In genomic region chr12:94134226-94134795, GRCh38 we compare ENCODE assay signal across 8 cellular contexts. TPM values are rescaled to one million over a fixed set of nuclear protein-coding genes. Genes with fewer than 3 reads are reported as not detected.
DNase-seq lines count a peak whose midpoint lies in the region; ATAC-seq, FAIRE-seq and TF ChIP-seq lines count a peak whose summit lies in the region.

No MANE protein-coding gene starts in this region.

- no peak for TF ChIP-seq EP300 in esophagus muscularis mucosa (IDR thresholded peaks at IDR 0.05)

- peak overlapping the region; percentile 41; the same call in 1 of the 2 replicates for H3K4me2 ChIP-seq in DND-41 (ENCODE audit: insufficient read depth, low read length)

- TF ChIP-seq CTCF in DND-41 (IDR thresholded peaks at IDR 0.05; ENCODE audit: borderline replicate concordance, extremely low read depth, low read length, poor library complexity, severe bottlenecking) (peak; percentile 78), esophagus muscularis mucosa (IDR thresholded peaks at IDR 0.05) (peak; percentile 68 to 81 (median 75)), nephron progenitor cell (IDR thresholded peaks at IDR 0.05) (peak; percentile 86)

- no peaks in the 10 kb centered on the region for H3K36me3 ChIP-seq in DND-41 (ENCODE audit: insufficient read depth, low read length)
- no peaks in the 10 kb centered on the region for H3K36me3 ChIP-seq in esophagus muscularis mucosa

- ATAC-seq in DND-41 (ENCODE audit: insufficient read depth, low read depth) (peak; percentile 95), GM21576 (IDR thresholded peaks at IDR 0.05; ENCODE audit: unreplicated experiment) (peak; percentile 81), HG03039 (IDR thresholded peaks at IDR 0.05; ENCODE audit: unreplicated experiment) (no peak)

- no peaks in the 10 kb centered on the region for H3K9me3 ChIP-seq in DND-41 (ENCODE audit: insufficient read depth, low read length, severe bottlenecking)
- H3K9me3 ChIP-seq in esophagus muscularis mucosa = no peaks in the 10 kb centered on the region

- no peaks in the 10 kb centered on the region for H3K4me1 Mint-ChIP-seq in nephron progenitor cell

- no peak overlapping the region for H3K4me3 Mint-ChIP-seq in nephron progenitor cell

- H3K36me3 Mint-ChIP-seq in nephron progenitor cell (ENCODE audit: low read depth) = no peaks in the 10 kb centered on the region

- H3K79me2 ChIP-seq in DND-41 (ENCODE audit: insufficient read depth, low read length) = no peaks in the 10 kb centered on the region

- TF ChIP-seq POLR2A in esophagus muscularis mucosa (IDR thresholded peaks at IDR 0.05; ENCODE audit: low read depth) = no peak

- H3K4me1 ChIP-seq in DND-41 (ENCODE audit: insufficient read depth, low read length) (peaks cover 5% of the 10 kb centered on the region; the same call in 1 of the 2 replicates), esophagus muscularis mucosa (no peaks in the 10 kb centered on the region)

- H4K20me1 ChIP-seq in DND-41 (ENCODE audit: insufficient read depth, low read length) = no peaks in the 10 kb centered on the region

- no peak overlapping the region for H3K27ac Mint-ChIP-seq in nephron progenitor cell

- intact Hi-C loops in esophagus muscularis mucosa (cut with DNase I) = loop anchor here (2.0 kb wide), 1 partner anchor 398 kb away; no protein-coding TSS in a partner anchor

- peaks cover 25% of the 10 kb centered on the region for H3K27me3 Mint-ChIP-seq in nephron progenitor cell (ENCODE audit: low read depth, poor library complexity)

- H2AFZ ChIP-seq in DND-41 (ENCODE audit: low read depth, low read length) = no peak overlapping the region; the same call in 1 of the 2 replicates

- no peak overlapping the region for H3K9ac ChIP-seq in DND-41 (ENCODE audit: low read depth, low read length)

- H3K27me3 ChIP-seq in DND-41 (ENCODE audit: insufficient read depth, low read length, poor library complexity) = no peaks in the 10 kb centered on the region
- peaks cover 0 to 4% (median 0%) of the 10 kb centered on the region in 4 donors for H3K27me3 ChIP-seq in esophagus muscularis mucosa

- DNase-seq in DND-41 (peak; percentile 51), NCI-H1048 (lab: John Stamatoyannopoulos, UW) (peak; percentile 30), esophagus muscularis mucosa (ENCODE audit: extremely low spot score) (no peak), nephron progenitor cell (no peak), mucosa of gallbladder (ENCODE audit: low spot score) (no peak)

- peak; percentile 78 for FAIRE-seq in TTC549 (lab: Jason Lieb, UNC)

- no peak overlapping the region for H3K27ac ChIP-seq in DND-41 (ENCODE audit: low read length)
- H3K27ac ChIP-seq in esophagus muscularis mucosa (replicated peaks in 1 of 4) = no peak overlapping the region

- H3K9me3 Mint-ChIP-seq in nephron progenitor cell = peaks cover 10% of the 10 kb centered on the region

- 36% methylated on average over 5 of the region's 5 CpGs for WGBS in esophagus muscularis mucosa

- H3K4me3 ChIP-seq in DND-41 (ENCODE audit: low read depth in 1 of 2, low read length in 2 of 2) = no peak overlapping the region
- no peak overlapping the region for H3K4me3 ChIP-seq in esophagus muscularis mucosa

RNA-seq across cellular contexts. Expression of gene PLXNC1, which starts 14.1 kb away (rescaled TPM):
- total RNA-seq in esophagus muscularis mucosa (10 to 100 TPM in 1 of 4 donors, 1 to 10 TPM in 3; 4.0 to 12.3 (median 7.4) TPM), mucosa of gallbladder (17.6 TPM)

Comparison
In these comparisons a context has a peak if more than half of its experiments do, and no peak if none do; other contexts are left out.
1. DNase-seq: peak in DND-41 (single experiment) and NCI-H1048 (single experiment); none in esophagus muscularis mucosa (single experiment), nephron progenitor cell (single experiment) and mucosa of gallbladder (single experiment).
2. Peak in every context shown above with its lines, with median percentiles within 50 percentile points of each other: CTCF ChIP-seq.